Comparison of ENCODE assay signal across 1 cellular context in the genomic region with DNA sequence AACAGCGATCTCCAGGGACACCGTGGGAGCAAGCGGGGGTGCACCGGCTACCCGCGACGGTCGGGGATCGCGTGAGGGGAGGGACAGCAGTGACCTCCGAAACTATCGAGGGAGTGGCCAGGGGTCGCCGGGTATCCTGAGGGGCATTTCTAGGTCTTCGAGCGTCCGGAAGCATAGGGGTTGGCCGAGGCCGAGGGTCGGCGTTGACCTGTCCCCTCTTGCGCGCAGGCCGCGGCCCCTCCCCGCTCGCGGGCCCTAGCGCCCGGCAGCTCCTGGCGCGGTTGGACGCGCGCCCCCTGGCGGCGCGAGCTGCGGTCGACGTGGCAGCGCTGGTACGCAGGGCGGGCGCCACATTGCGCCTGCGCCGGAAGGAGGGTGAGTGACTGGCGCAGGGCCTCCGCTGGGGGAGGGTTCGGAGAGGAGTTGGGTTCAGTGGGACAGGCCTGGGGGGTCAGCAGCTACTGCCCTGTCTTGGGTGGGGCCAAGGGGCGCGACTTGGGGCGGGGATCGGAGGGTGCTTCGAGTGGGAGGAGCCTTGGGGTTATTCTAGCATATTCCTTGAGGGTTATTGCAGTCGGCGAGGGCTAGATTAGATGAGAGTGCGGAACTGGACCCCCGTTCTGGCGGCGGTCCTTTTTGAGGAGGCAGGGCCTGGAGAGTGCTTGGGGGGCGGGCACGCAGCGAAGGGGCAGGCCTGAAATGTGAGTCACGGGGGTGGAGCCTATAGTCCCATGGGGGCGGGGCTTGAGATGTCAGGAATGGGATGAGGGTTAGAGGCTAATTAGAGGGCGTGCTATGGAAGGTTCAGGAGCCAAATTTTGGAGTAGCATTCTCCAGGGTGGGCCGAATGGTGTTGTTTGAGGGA.
TF ChIP-seq lines count a peak whose summit lies in the region.

No MANE protein-coding gene starts in this region.

TF ChIP-seq in K562, 482 proteins besides CTCF, POLR2A, EP300 and RAD21 (continued from another document and continues in another):
- TF ChIP-seq, protein P1, sequence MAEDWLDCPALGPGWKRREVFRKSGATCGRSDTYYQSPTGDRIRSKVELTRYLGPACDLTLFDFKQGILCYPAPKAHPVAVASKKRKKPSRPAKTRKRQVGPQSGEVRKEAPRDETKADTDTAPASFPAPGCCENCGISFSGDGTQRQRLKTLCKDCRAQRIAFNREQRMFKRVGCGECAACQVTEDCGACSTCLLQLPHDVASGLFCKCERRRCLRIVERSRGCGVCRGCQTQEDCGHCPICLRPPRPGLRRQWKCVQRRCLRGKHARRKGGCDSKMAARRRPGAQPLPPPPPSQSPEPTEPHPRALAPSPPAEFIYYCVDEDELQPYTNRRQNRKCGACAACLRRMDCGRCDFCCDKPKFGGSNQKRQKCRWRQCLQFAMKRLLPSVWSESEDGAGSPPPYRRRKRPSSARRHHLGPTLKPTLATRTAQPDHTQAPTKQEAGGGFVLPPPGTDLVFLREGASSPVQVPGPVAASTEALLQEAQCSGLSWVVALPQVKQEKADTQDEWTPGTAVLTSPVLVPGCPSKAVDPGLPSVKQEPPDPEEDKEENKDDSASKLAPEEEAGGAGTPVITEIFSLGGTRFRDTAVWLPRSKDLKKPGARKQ (CRISPR knock-in tag; IDR thresholded peaks at IDR 0.05): no peak
- TF ChIP-seq, protein P2, sequence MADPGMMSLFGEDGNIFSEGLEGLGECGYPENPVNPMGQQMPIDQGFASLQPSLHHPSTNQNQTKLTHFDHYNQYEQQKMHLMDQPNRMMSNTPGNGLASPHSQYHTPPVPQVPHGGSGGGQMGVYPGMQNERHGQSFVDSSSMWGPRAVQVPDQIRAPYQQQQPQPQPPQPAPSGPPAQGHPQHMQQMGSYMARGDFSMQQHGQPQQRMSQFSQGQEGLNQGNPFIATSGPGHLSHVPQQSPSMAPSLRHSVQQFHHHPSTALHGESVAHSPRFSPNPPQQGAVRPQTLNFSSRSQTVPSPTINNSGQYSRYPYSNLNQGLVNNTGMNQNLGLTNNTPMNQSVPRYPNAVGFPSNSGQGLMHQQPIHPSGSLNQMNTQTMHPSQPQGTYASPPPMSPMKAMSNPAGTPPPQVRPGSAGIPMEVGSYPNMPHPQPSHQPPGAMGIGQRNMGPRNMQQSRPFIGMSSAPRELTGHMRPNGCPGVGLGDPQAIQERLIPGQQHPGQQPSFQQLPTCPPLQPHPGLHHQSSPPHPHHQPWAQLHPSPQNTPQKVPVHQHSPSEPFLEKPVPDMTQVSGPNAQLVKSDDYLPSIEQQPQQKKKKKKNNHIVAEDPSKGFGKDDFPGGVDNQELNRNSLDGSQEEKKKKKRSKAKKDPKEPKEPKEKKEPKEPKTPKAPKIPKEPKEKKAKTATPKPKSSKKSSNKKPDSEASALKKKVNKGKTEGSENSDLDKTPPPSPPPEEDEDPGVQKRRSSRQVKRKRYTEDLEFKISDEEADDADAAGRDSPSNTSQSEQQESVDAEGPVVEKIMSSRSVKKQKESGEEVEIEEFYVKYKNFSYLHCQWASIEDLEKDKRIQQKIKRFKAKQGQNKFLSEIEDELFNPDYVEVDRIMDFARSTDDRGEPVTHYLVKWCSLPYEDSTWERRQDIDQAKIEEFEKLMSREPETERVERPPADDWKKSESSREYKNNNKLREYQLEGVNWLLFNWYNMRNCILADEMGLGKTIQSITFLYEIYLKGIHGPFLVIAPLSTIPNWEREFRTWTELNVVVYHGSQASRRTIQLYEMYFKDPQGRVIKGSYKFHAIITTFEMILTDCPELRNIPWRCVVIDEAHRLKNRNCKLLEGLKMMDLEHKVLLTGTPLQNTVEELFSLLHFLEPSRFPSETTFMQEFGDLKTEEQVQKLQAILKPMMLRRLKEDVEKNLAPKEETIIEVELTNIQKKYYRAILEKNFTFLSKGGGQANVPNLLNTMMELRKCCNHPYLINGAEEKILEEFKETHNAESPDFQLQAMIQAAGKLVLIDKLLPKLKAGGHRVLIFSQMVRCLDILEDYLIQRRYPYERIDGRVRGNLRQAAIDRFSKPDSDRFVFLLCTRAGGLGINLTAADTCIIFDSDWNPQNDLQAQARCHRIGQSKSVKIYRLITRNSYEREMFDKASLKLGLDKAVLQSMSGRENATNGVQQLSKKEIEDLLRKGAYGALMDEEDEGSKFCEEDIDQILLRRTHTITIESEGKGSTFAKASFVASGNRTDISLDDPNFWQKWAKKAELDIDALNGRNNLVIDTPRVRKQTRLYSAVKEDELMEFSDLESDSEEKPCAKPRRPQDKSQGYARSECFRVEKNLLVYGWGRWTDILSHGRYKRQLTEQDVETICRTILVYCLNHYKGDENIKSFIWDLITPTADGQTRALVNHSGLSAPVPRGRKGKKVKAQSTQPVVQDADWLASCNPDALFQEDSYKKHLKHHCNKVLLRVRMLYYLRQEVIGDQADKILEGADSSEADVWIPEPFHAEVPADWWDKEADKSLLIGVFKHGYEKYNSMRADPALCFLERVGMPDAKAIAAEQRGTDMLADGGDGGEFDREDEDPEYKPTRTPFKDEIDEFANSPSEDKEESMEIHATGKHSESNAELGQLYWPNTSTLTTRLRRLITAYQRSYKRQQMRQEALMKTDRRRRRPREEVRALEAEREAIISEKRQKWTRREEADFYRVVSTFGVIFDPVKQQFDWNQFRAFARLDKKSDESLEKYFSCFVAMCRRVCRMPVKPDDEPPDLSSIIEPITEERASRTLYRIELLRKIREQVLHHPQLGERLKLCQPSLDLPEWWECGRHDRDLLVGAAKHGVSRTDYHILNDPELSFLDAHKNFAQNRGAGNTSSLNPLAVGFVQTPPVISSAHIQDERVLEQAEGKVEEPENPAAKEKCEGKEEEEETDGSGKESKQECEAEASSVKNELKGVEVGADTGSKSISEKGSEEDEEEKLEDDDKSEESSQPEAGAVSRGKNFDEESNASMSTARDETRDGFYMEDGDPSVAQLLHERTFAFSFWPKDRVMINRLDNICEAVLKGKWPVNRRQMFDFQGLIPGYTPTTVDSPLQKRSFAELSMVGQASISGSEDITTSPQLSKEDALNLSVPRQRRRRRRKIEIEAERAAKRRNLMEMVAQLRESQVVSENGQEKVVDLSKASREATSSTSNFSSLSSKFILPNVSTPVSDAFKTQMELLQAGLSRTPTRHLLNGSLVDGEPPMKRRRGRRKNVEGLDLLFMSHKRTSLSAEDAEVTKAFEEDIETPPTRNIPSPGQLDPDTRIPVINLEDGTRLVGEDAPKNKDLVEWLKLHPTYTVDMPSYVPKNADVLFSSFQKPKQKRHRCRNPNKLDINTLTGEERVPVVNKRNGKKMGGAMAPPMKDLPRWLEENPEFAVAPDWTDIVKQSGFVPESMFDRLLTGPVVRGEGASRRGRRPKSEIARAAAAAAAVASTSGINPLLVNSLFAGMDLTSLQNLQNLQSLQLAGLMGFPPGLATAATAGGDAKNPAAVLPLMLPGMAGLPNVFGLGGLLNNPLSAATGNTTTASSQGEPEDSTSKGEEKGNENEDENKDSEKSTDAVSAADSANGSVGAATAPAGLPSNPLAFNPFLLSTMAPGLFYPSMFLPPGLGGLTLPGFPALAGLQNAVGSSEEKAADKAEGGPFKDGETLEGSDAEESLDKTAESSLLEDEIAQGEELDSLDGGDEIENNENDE (IDR thresholded peaks at IDR 0.05; ENCODE audit: low read depth, low read length): no peak
- TF ChIP-seq SETDB1 (IDR thresholded peaks at IDR 0.05; ENCODE audit: low read length) (no peak), XRCC4 (IDR thresholded peaks at IDR 0.05; ENCODE audit: extremely low read depth, insufficient read depth, insufficient read length) (no peak), ZNF707 (CRISPR knock-in tag; conservative IDR thresholded peaks at IDR 0.05) (no peak), ZNF696 (CRISPR knock-in tag; conservative IDR thresholded peaks at IDR 0.05) (no peak), SOX6 (IDR thresholded peaks at IDR 0.05) (no peak), RBM22 (IDR thresholded peaks at IDR 0.05; ENCODE audit: low read depth, low read length, poor library complexity, severe bottlenecking) (no peak), ZNF431 (CRISPR knock-in tag; IDR thresholded peaks at IDR 0.05) (no peak), POLR2AphosphoS5 (IDR thresholded peaks at IDR 0.05; ENCODE audit: control insufficient read depth, insufficient read depth, low read depth, low read length) (no peak), POLR3G (IDR thresholded peaks at IDR 0.05; ENCODE audit: extremely low read depth, insufficient read length, insufficient replicate concordance) (no peak), DIDO1 (tag; IDR thresholded peaks at IDR 0.05; ENCODE audit: low read depth) (no peak), ZNF232 (CRISPR knock-in tag; IDR thresholded peaks at IDR 0.05) (no peak), ZFPM2 (CRISPR knock-in tag; IDR thresholded peaks at IDR 0.05) (no peak), CBX3 (IDR thresholded peaks at IDR 0.05; ENCODE audit: borderline replicate concordance in 1 of 2, low read length in 2 of 2) (no peak; a peak in 1 of 3 replicates), TBP (optimal IDR thresholded peaks at IDR 0.05; ENCODE audit: low read depth, low read length) (peak; percentile 28), ZC3H11A (IDR thresholded peaks at IDR 0.05; ENCODE audit: low read depth, low read length) (no peak), YY1 (IDR thresholded peaks at IDR 0.05; ENCODE audit: borderline replicate concordance in 1 of 3, control insufficient read depth in 1 of 3, extremely low read depth in 1 of 3, insufficient read depth in 3 of 3, insufficient read length in 1 of 3, insufficient replicate concordance in 2 of 3, low read depth in 1 of 3, low read length in 2 of 3) (no peak), YBX1 (IDR thresholded peaks at IDR 0.05) (no peak), NR3C1 (CRISPR knock-in tag; IDR thresholded peaks at IDR 0.05) (no peak), ETV6 (IDR thresholded peaks at IDR 0.05; ENCODE audit: borderline replicate concordance in 1 of 2, low read depth in 2 of 2, low read length in 1 of 2) (no peak), ETV6 (CRISPR knock-in tag; IDR thresholded peaks at IDR 0.05; ENCODE audit: borderline replicate concordance) (no peak), STAG1 (CRISPR knock-in tag; IDR thresholded peaks at IDR 0.05; ENCODE audit: borderline replicate concordance) (no peak), GTF2E2 (tag; IDR thresholded peaks at IDR 0.05) (no peak), RBM39 (optimal IDR thresholded peaks at IDR 0.05; ENCODE audit: low read depth, low read length) (no peak), SMC3 (conservative IDR thresholded peaks at IDR 0.05; ENCODE audit: insufficient read depth, low read depth, low read length) (0 out of 2 replicates have a peak, but pooled peaks have one; percentile 13), ZNF133 (CRISPR knock-in tag; IDR thresholded peaks at IDR 0.05) (no peak), BDP1 (IDR thresholded peaks at IDR 0.05; ENCODE audit: insufficient read depth, insufficient read length) (no peak)
- TF ChIP-seq, protein P3, sequence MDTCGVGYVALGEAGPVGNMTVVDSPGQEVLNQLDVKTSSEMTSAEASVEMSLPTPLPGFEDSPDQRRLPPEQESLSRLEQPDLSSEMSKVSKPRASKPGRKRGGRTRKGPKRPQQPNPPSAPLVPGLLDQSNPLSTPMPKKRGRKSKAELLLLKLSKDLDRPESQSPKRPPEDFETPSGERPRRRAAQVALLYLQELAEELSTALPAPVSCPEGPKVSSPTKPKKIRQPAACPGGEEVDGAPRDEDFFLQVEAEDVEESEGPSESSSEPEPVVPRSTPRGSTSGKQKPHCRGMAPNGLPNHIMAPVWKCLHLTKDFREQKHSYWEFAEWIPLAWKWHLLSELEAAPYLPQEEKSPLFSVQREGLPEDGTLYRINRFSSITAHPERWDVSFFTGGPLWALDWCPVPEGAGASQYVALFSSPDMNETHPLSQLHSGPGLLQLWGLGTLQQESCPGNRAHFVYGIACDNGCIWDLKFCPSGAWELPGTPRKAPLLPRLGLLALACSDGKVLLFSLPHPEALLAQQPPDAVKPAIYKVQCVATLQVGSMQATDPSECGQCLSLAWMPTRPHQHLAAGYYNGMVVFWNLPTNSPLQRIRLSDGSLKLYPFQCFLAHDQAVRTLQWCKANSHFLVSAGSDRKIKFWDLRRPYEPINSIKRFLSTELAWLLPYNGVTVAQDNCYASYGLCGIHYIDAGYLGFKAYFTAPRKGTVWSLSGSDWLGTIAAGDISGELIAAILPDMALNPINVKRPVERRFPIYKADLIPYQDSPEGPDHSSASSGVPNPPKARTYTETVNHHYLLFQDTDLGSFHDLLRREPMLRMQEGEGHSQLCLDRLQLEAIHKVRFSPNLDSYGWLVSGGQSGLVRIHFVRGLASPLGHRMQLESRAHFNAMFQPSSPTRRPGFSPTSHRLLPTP (IDR thresholded peaks at IDR 0.05; ENCODE audit: borderline replicate concordance, extremely low read depth, insufficient read length): no peak
- TF ChIP-seq, protein P4, sequence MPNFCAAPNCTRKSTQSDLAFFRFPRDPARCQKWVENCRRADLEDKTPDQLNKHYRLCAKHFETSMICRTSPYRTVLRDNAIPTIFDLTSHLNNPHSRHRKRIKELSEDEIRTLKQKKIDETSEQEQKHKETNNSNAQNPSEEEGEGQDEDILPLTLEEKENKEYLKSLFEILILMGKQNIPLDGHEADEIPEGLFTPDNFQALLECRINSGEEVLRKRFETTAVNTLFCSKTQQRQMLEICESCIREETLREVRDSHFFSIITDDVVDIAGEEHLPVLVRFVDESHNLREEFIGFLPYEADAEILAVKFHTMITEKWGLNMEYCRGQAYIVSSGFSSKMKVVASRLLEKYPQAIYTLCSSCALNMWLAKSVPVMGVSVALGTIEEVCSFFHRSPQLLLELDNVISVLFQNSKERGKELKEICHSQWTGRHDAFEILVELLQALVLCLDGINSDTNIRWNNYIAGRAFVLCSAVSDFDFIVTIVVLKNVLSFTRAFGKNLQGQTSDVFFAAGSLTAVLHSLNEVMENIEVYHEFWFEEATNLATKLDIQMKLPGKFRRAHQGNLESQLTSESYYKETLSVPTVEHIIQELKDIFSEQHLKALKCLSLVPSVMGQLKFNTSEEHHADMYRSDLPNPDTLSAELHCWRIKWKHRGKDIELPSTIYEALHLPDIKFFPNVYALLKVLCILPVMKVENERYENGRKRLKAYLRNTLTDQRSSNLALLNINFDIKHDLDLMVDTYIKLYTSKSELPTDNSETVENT (CRISPR knock-in tag; IDR thresholded peaks at IDR 0.05): no peak
- TF ChIP-seq, protein P5, sequence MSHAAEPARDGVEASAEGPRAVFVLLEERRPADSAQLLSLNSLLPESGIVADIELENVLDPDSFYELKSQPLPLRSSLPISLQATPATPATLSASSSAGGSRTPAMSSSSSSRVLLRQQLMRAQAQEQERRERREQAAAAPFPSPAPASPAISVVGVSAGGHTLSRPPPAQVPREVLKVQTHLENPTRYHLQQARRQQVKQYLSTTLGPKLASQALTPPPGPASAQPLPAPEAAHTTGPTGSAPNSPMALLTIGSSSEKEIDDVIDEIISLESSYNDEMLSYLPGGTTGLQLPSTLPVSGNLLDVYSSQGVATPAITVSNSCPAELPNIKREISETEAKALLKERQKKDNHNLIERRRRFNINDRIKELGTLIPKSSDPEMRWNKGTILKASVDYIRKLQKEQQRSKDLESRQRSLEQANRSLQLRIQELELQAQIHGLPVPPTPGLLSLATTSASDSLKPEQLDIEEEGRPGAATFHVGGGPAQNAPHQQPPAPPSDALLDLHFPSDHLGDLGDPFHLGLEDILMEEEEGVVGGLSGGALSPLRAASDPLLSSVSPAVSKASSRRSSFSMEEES (CRISPR knock-in tag; IDR thresholded peaks at IDR 0.05): no peak
- TF ChIP-seq, protein P6, sequence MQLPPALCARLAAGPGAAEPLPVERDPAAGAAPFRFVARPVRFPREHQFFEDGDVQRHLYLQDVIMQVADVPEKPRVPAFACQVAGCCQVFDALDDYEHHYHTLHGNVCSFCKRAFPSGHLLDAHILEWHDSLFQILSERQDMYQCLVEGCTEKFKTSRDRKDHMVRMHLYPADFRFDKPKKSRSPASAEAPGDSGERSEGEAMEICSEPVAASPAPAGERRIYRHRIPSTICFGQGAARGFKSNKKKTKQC (CRISPR knock-in tag; IDR thresholded peaks at IDR 0.05): no peak
